In the genomic region with DNA sequence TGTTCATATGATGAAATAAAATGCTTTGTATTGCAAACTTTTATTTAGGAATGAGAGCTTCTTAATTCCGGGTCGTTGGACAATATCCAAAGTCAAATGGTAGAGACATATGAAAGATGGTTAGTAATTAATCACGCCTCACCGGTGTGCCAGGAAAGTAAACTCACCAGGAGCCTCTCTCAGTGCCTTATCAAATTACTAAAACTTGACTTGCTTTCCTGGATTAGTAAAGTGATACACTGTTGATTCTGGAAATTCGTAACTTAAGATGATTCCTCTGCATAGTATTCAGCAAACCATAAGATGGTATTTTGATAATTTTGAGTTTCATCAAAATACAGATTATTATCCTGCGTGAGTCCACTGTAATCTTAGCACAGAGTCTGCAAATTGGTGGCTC, we compare ENCODE assay signal across 25 cellular contexts.
A peak's percentile ranks its signal among the peaks of the same experiment; 100 is the strongest.
DNase-seq lines count a peak whose midpoint lies in the region; FAIRE-seq and TF ChIP-seq lines count a peak whose summit lies in the region.
"Had no signal": no experiment of that assay in that cellular context is flagged by ENCODE, and none has a peak within 500 bp of the region (broad histone marks: within the 10 kb centered on the region; RNA-seq: fewer than 3 reads in every experiment).

No MANE protein-coding gene starts in this region.

- no peaks in the 10 kb centered on the region for H3K4me1 Mint-ChIP-seq in CD14-positive monocyte
- H3K4me1 Mint-ChIP-seq: CD8-positive, alpha-beta memory T cell; T-helper 17 cell had no signal

- H3K27ac Mint-ChIP-seq in CD14-positive monocyte = no peak overlapping the region
- H3K27ac Mint-ChIP-seq: CD8-positive, alpha-beta memory T cell; H9; HFFc6; T-helper 17 cell had no signal

- H3K4me3 Mint-ChIP-seq in CD14-positive monocyte = no peak overlapping the region
- H3K4me3 Mint-ChIP-seq: CD8-positive, alpha-beta memory T cell; H9; HFFc6; T-helper 17 cell had no signal

- no peak for TF ChIP-seq CTCF in 22Rv1 (IDR thresholded peaks at IDR 0.05)
- TF ChIP-seq CTCF in kidney (IDR thresholded peaks at IDR 0.05; ENCODE audit: borderline replicate concordance, extremely low read depth, insufficient read depth) = no peak
- no peak for TF ChIP-seq CTCF in CD14-positive monocyte (IDR thresholded peaks at IDR 0.05)

- no peaks in the 10 kb centered on the region for H3K36me3 Mint-ChIP-seq in CD14-positive monocyte
- H3K36me3 Mint-ChIP-seq: CD8-positive, alpha-beta memory T cell had no signal

- no peak overlapping the region for H3K4me3 ChIP-seq in kidney (ENCODE audit: low read length in 2 of 2)
- H3K4me3 ChIP-seq: A549, GM23248, K562, PC-9, SJCRH30 had no signal

- no peaks in the 10 kb centered on the region for H3K9me3 Mint-ChIP-seq in CD14-positive monocyte
- H3K9me3 Mint-ChIP-seq: H9 had no signal

- H3K9me3 ChIP-seq in kidney (ENCODE audit: control insufficient read depth in 1 of 2, low read length in 2 of 2) = no peaks in the 10 kb centered on the region
- H3K9me3 ChIP-seq: A549, SJCRH30 had no signal

- intact Hi-C loops in kidney (cut with DNase I) = no loop called here
- intact Hi-C loops in CD14-positive monocyte (cut with micrococcal nuclease) = no loop called here

- no peaks in the 10 kb centered on the region for H3K36me3 ChIP-seq in kidney (ENCODE audit: control insufficient read depth in 1 of 2, insufficient read depth in 2 of 2, low read length in 2 of 2)
- H3K36me3 ChIP-seq: SJCRH30 had no signal

- DNase-seq in DMS 273 treated with DMSO at 0.1 percent for 48 hours (lab: John Stamatoyannopoulos, UW) = peak; percentile 40
- DNase-seq in NCI-H2171 (lab: John Stamatoyannopoulos, UW) = peak; percentile 32
- DNase-seq in left kidney (ENCODE audit: low read depth, low spot score) = peak; percentile 59
- no peak for DNase-seq in kidney
- DNase-seq in NCI-H2227 treated with DMSO at 0.1 percent for 48 hours (lab: John Stamatoyannopoulos, UW) = no peak
- no peak for DNase-seq in CD14-positive monocyte (ENCODE audit: low spot score)
- DNase-seq: C1 segment of cervical spinal cord; CD8-positive, alpha-beta memory T cell; DMS53; GM23248; H9; HFFc6; NCI-H1694; NCI-H2029 treated with DMSO at 0.1 percent for 48 hours; NCI-H226; NCI-H510A; NCI-H774; PC-9; SJCRH30; T-helper 17 cell had no signal

- H3K4me1 ChIP-seq in kidney (ENCODE audit: control insufficient read depth in 1 of 2, insufficient read depth in 1 of 2, low read depth in 1 of 2, low read length in 2 of 2) = no peaks in the 10 kb centered on the region
- H3K4me1 ChIP-seq: A549, SJCRH30 had no signal

- no peak for FAIRE-seq in kidney (lab: Jason Lieb, UNC)
- FAIRE-seq: G401.6, HTR-8/SVneo, K562 had no signal

- H3K9ac ChIP-seq in kidney (ENCODE audit: low read length in 2 of 2) = no peak overlapping the region
- H3K9ac ChIP-seq: GM23248 had no signal

- H3K27me3 Mint-ChIP-seq in CD14-positive monocyte (ENCODE audit: low read depth in 3 of 3) = peaks cover 0 to 1% (median 0%) of the 10 kb centered on the region in 3 donors
- H3K27me3 Mint-ChIP-seq: CD8-positive, alpha-beta memory T cell; T-helper 17 cell had no signal

- H3K27ac ChIP-seq in 22Rv1 (peak overlapping the region; percentile 37; the same call in 1 of the 2 replicates), kidney (ENCODE audit: low read depth in 2 of 2, low read length in 2 of 2) (no peak overlapping the region)
- H3K27ac ChIP-seq: A549, GM23248, PC-9, SJCRH30 had no signal

Comparison
In these comparisons a context has a peak if more than half of its experiments do, and no peak if none do; other contexts are left out.
1. DNase-seq: peak in DMS 273 treated with DMSO at 0.1 percent for 48 hours (single experiment), NCI-H2171 (single experiment) and left kidney (single experiment); none in kidney (single experiment), NCI-H2227 treated with DMSO at 0.1 percent for 48 hours (single experiment) and CD14-positive monocyte (single experiment).